ENCODE assay signal across 22 cellular contexts in genomic region chr17:64209356-64209941, GRCh38. TPM values are rescaled to one million over a fixed set of nuclear protein-coding genes. Genes with fewer than 3 reads are reported as not detected.
DNase-seq lines count a peak whose midpoint lies in the region; ATAC-seq, FAIRE-seq and TF ChIP-seq lines count a peak whose summit lies in the region.
"Had no signal": no experiment of that assay in that cellular context is flagged by ENCODE, and none has a peak within 500 bp of the region (broad histone marks: within the 10 kb centered on the region; RNA-seq: fewer than 3 reads in every experiment).

No MANE protein-coding gene starts in this region.

- ATAC-seq in Right ventricle myocardium inferior: no peak
- ATAC-seq in K562: no peak

- H3K36me3 ChIP-seq in cardiac muscle cell (no peaks in the 10 kb centered on the region), K562 (ENCODE audit: control insufficient read depth, insufficient read depth, low read length) (peaks cover 41% of the 10 kb centered on the region), kidney (ENCODE audit: control insufficient read depth in 1 of 2, insufficient read depth in 2 of 2, low read length in 2 of 2) (peaks cover 0 to 3% of the 10 kb centered on the region in 2 donors), thyroid gland (peaks cover 5 to 7% of the 10 kb centered on the region in 2 donors), uterus (no peaks in the 10 kb centered on the region)

- 88% methylated on average over 5 of the region's 5 CpGs for WGBS in K562 (ENCODE audit: insufficient coverage, low coverage, missing lambda C conversion rate)
- 88 to 91% methylated on average over 5 of the region's 5 CpGs for WGBS in thyroid gland, 2 donors

- no peak for TF ChIP-seq EP300 in K562 (IDR thresholded peaks at IDR 0.05; ENCODE audit: low read length)

- BruUV-seq in K562 (replicated peaks; lab: Mats Ljungman, UMichigan): no TSS peak

- no peaks in the 10 kb centered on the region for H3K9me3 ChIP-seq in cardiac muscle cell (ENCODE audit: low read depth)
- H3K9me3 ChIP-seq in K562 (replicated peaks; ENCODE audit: control insufficient read depth, insufficient read depth, low read depth, low read length): no peaks in the 10 kb centered on the region
- no peaks in the 10 kb centered on the region for H3K9me3 ChIP-seq in kidney (ENCODE audit: control insufficient read depth in 1 of 2, low read length in 2 of 2)
- H3K9me3 ChIP-seq in thyroid gland: no peaks in the 10 kb centered on the region
- H3K9me3 ChIP-seq in uterus: no peaks in the 10 kb centered on the region
- H3K9me3 ChIP-seq: SK-N-SH, stomach had no signal

- H3K27ac ChIP-seq in cardiac muscle cell (peak overlapping the region; percentile 48), K562 (ENCODE audit: extremely low read depth, low read depth, low read length) (no peak overlapping the region), kidney (ENCODE audit: low read depth in 2 of 2, low read length in 2 of 2) (peak overlapping the region; percentile 14 to 78), thyroid gland (peak overlapping the region in 2 of 3 donors; percentile 12 to 39), uterus (no peak overlapping the region)
- H3K27ac ChIP-seq: KMS-11, stomach had no signal

- H3K9ac ChIP-seq in K562 (ENCODE audit: insufficient read depth in 1 of 2, low read depth in 2 of 2, low read length in 2 of 2): no peak overlapping the region
- H3K9ac ChIP-seq in kidney (ENCODE audit: low read length in 2 of 2): no peak overlapping the region
- H3K9ac ChIP-seq: KMS-11, SK-N-SH had no signal

- FAIRE-seq in K562 (lab: Jason Lieb, UNC) (peak; percentile 23), kidney (lab: Jason Lieb, UNC) (no peak)
- FAIRE-seq: bronchial epithelial cell, G401.6 had no signal

- no peak overlapping the region for H3K4me2 ChIP-seq in K562 (ENCODE audit: insufficient read depth, low read length)
- H3K4me2 ChIP-seq: KMS-11, SK-N-SH had no signal

- H3K79me2 ChIP-seq in K562 (ENCODE audit: control insufficient read depth, insufficient read depth, low read length): peaks cover 79% of the 10 kb centered on the region

- H3K9me1 ChIP-seq in K562 (ENCODE audit: control insufficient read depth, insufficient read depth, low read length): no peaks in the 10 kb centered on the region

- H3K27me3 ChIP-seq in cardiac muscle cell (no peaks in the 10 kb centered on the region), K562 (ENCODE audit: control insufficient read depth in 2 of 2, insufficient read depth in 2 of 2, low read length in 2 of 2) (no peaks in the 10 kb centered on the region), thyroid gland (no peaks in the 10 kb centered on the region), uterus (no peaks in the 10 kb centered on the region)
- H3K27me3 ChIP-seq: stomach had no signal

- intact Hi-C loops in Right ventricle myocardium inferior (cut with DNase I): loop anchor here (5.0 kb wide), 1 partner anchor 57 kb away; no protein-coding TSS in a partner anchor
- intact Hi-C loops in K562 (cut with micrococcal nuclease): no loop called here
- intact Hi-C loops in kidney (cut with DNase I): no loop called here
- intact Hi-C loops in thyroid gland (cut with DNase I): no loop called here
- intact Hi-C loops in uterus (cut with DNase I; ENCODE audit: low total_unique reads): no loop called here

- no peak for TF ChIP-seq RAD21 in K562 (CRISPR knock-in tag; conservative IDR thresholded peaks at IDR 0.05 in 1 of 2, IDR thresholded peaks at IDR 0.05 in 1 of 2)

- DNase-seq in cardiac muscle cell (ENCODE audit: low read depth in 1 of 2, low spot score in 1 of 2): no peak
- DNase-seq in Right ventricle myocardium inferior (ENCODE audit: missing footprints): no peak
- no peak for DNase-seq in K562 (ENCODE audit: extremely low read depth in 1 of 4, low spot score in 3 of 4)
- DNase-seq in kidney: no peak
- DNase-seq in thyroid gland: no peak
- DNase-seq in uterus: no peak
- DNase-seq in activated CD8-positive, alpha-beta memory T cell treated with anti-CD3 and anti-CD28 coated beads, Interleukin-2, amount 50 U/mL, for 4 hours: no peak
- DNase-seq in effector CD4-positive, alpha-beta T cell: no peak
- DNase-seq: activated naive CD4-positive, alpha-beta T cell treated with anti-CD3 and anti-CD28 coated beads, Interleukin-2, amount 10 ng/mL, durations not matched to agents 7 days and 5 days; amniotic stem cell; NCI-H1694 treated with DMSO at 0.1 percent for 48 hours; NCI-H2171 treated with DMSO at 0.1 percent for 48 hours; NCI-H524; posterior cingulate gyrus; RPMI8226; SK-N-SH; stimulated activated CD8-positive, alpha-beta memory T cell treated with anti-CD3 and anti-CD28 coated beads, Interleukin-4, amount 100 ng/mL, for 48 hours; stomach; trophoblast cell had no signal

- CTCF ChIA-PET in K562 (lab: Yijun Ruan, JAX; ENCODE audit: low intra/inter-chr PET ratio): no interaction called here

- peaks cover 35% of the 10 kb centered on the region for H3K4me1 ChIP-seq in cardiac muscle cell (ENCODE audit: low read depth)
- H3K4me1 ChIP-seq in K562 (replicated peaks in 1 of 2; ENCODE audit: control insufficient read depth in 2 of 2, insufficient read depth in 2 of 2, low read length in 2 of 2): peaks cover 9 to 13% of the 10 kb centered on the region in 2 experiments; a peak in 4 of 5 replicates
- peaks cover 2 to 10% of the 10 kb centered on the region in 2 donors for H3K4me1 ChIP-seq in kidney (ENCODE audit: control insufficient read depth in 1 of 2, insufficient read depth in 1 of 2, low read depth in 1 of 2, low read length in 2 of 2)
- H3K4me1 ChIP-seq in thyroid gland: peaks cover 30 to 37% of the 10 kb centered on the region in 2 donors
- no peaks in the 10 kb centered on the region for H3K4me1 ChIP-seq in uterus

- H4K20me1 ChIP-seq in K562 (replicated peaks; ENCODE audit: control insufficient read depth, insufficient read depth, low read length): peaks cover 4% of the 10 kb centered on the region; the same call in 1 of the 2 replicates

- H2AFZ ChIP-seq in K562 (ENCODE audit: low read depth, low read length): no peak overlapping the region

- TF ChIP-seq POLR2A in K562 (conservative IDR thresholded peaks at IDR 0.05): no peak
- TF ChIP-seq POLR2A in thyroid gland (IDR thresholded peaks at IDR 0.05): no peak
- TF ChIP-seq POLR2A in uterus (IDR thresholded peaks at IDR 0.05): no peak

- in situ Hi-C loops in K562 (cut with MboI): no loop called here

- POLR2A ChIA-PET in K562 (lab: Yijun Ruan, JAX): interaction anchor here (1.0 to 1.4 kb wide), 2 partner anchors 8 to 63 kb away, joined by 3 to 4 read pairs; no protein-coding TSS in a partner anchor

- H3K4me3 ChIP-seq in cardiac muscle cell (no peak overlapping the region), K562 (no peak overlapping the region), kidney (ENCODE audit: low read length in 2 of 2) (no peak overlapping the region), thyroid gland (replicated peaks in 1 of 3) (no peak overlapping the region), uterus (no peak overlapping the region)
- H3K4me3 ChIP-seq: stomach had no signal

- no peak for TF ChIP-seq CTCF in cardiac muscle cell (IDR thresholded peaks at IDR 0.05; ENCODE audit: low read depth, low read length)
- TF ChIP-seq CTCF in K562 (IDR thresholded peaks at IDR 0.05 in 2 of 3, conservative IDR thresholded peaks at IDR 0.05 in 1 of 3; ENCODE audit: insufficient read depth in 2 of 3, low read depth in 1 of 3, low read length in 3 of 3): no peak
- no peak for TF ChIP-seq CTCF in kidney (IDR thresholded peaks at IDR 0.05; ENCODE audit: borderline replicate concordance, extremely low read depth, insufficient read depth)
- no peak for TF ChIP-seq CTCF in thyroid gland (IDR thresholded peaks at IDR 0.05)
- TF ChIP-seq CTCF in uterus (IDR thresholded peaks at IDR 0.05): no peak

TF ChIP-seq in K562, 482 proteins besides CTCF, POLR2A, EP300 and RAD21:
- no peak for TF ChIP-seq RB1 (IDR thresholded peaks at IDR 0.05; ENCODE audit: low read depth)
TF ChIP-seq in K562: peak in this region for 0.

RNA-seq across cellular contexts. Expression of gene TEX2, which starts 53.6 kb away (rescaled TPM):
- total RNA-seq in cardiac muscle cell (17.5 and 23.5 TPM in 2 replicates), Right ventricle myocardium inferior (56.1 TPM), K562 (2014; rRNA removed) (19.8 and 23.9 TPM in 2 replicates), K562 (2014; rRNA removed; fragmentation: Illumina TruSeq; extraction: Trizol) (17.5 and 17.7 TPM in 2 replicates), K562 (2015; rRNA removed; fragmentation: Illumina TruSeq; extraction: Trizol) (17.7 and 18.1 TPM in 2 replicates), K562 (2021) (24.5 and 27.6 TPM in 2 replicates), kidney (39.1 TPM), thyroid gland (100 to 1,000 TPM in 1 of 4 donors, 10 to 100 TPM in 3; 63.9 to 101 (median 71.7) TPM), uterus (10 to 100 TPM; 23.8 to 43.4 (median 35.6) TPM)
- polyA plus RNA-seq in cardiac muscle cell (17.9 and 18.7 TPM in 2 replicates), K562 (2011; rRNA removed) (15.2 and 19.3 TPM in 2 replicates), K562 (2014; fragmentation: Illumina TruSeq; extraction: Trizol) (23.6 and 27.6 TPM in 2 replicates), K562 (2014; fragmentation: Nextera tagmentation; extraction: Ambion mirVana) (1 to 10 TPM; 4.1 to 4.8 TPM), K562 (2014; rRNA removed) (18.4 and 20.2 TPM in 2 replicates), kidney (ENCODE audit: insufficient read depth, low read depth, low replicate concordance) (14.0 TPM)
- 44.0 and 59.0 TPM in 2 replicates for total RNA-seq in K562 (2011; cell fraction: chromatin; rRNA removed; ENCODE audit: low replicate concordance)
- total RNA-seq in K562 (2011; cell fraction: nucleolus; rRNA removed): 27.0 and 29.3 TPM in 2 replicates
- total RNA-seq in K562 (2011; cell fraction: nucleoplasm; rRNA removed): 38.6 and 52.3 TPM in 2 replicates
- polyA plus RNA-seq in K562 (2011; cell fraction: cytosol; rRNA removed): 12.2 and 12.8 TPM in 2 replicates
- 22.0 and 25.0 TPM in 2 replicates for polyA plus RNA-seq in K562 (2011; cell fraction: nucleus; rRNA removed)
- polyA plus RNA-seq in K562 (2012): 9.8 and 13.7 TPM in 2 replicates
- polyA minus RNA-seq in K562 (2011; rRNA and poly(A)+ RNA removed): 28.0 and 31.6 TPM in 2 replicates
- polyA minus RNA-seq in K562 (2011; cell fraction: cytosol; rRNA and poly(A)+ RNA removed): 9.4 and 13.2 TPM in 2 replicates
- 22.8 and 23.2 TPM in 2 replicates for polyA minus RNA-seq in K562 (2011; cell fraction: nucleus; rRNA and poly(A)+ RNA removed)

Comparison
In these comparisons a context has a peak if more than half of its experiments do, and no peak if none do; other contexts are left out.
1. H3K27ac ChIP-seq: peak in cardiac muscle cell (single experiment), kidney (2 of 2) and thyroid gland (2 of 3); none in K562 (single experiment) and uterus (0 of 2).